In genomic region chr10:75094465-75094864, GRCh38 we compare ENCODE assay signal across 1 cellular context.
TF ChIP-seq lines count a peak whose summit lies in the region.

No MANE protein-coding gene starts in this region.

TF ChIP-seq in HepG2, 621 proteins besides CTCF, POLR2A, EP300 and RAD21 (continues in another document):
- TF ChIP-seq BATF2 (CRISPR knock-in tag; IDR thresholded peaks at IDR 0.05) (no peak), IRF2 (CRISPR knock-in tag; IDR thresholded peaks at IDR 0.05) (no peak; the same call in 1 of the 2 replicates), RBAK (CRISPR knock-in tag; IDR thresholded peaks at IDR 0.05) (no peak), SP4 (CRISPR knock-in tag; IDR thresholded peaks at IDR 0.05) (0 out of 2 replicates have a peak, but pooled peaks have one; percentile 38), ZSCAN9 (CRISPR knock-in tag; IDR thresholded peaks at IDR 0.05; ENCODE audit: borderline replicate concordance) (no peak), ZNF407 (CRISPR knock-in tag; IDR thresholded peaks at IDR 0.05; ENCODE audit: not compliant biosample characterization) (no peak), ZNF788 (CRISPR knock-in tag; IDR thresholded peaks at IDR 0.05; ENCODE audit: borderline replicate concordance) (peak; percentile 68; the same call in 1 of the 2 replicates), SOX13 (IDR thresholded peaks at IDR 0.05) (no peak), SOX13 (CRISPR knock-in tag; conservative IDR thresholded peaks at IDR 0.05 in 1 of 2, IDR thresholded peaks at IDR 0.05 in 1 of 2) (peak in 1 of 2 experiments; percentile 70; a peak in 2 of 4 replicates), FOSL2 (CRISPR knock-in tag; IDR thresholded peaks at IDR 0.05) (no peak), ZNF878 (CRISPR knock-in tag; IDR thresholded peaks at IDR 0.05) (no peak), ZNF768 (CRISPR knock-in tag; IDR thresholded peaks at IDR 0.05) (peak; percentile 54; the same call in 1 of the 2 replicates), KDM4B (CRISPR knock-in tag; IDR thresholded peaks at IDR 0.05) (peak; percentile 60; the same call in 1 of the 2 replicates), ZNF660 (CRISPR knock-in tag; IDR thresholded peaks at IDR 0.05; ENCODE audit: borderline replicate concordance, low read depth) (no peak), ZMYM4 (CRISPR knock-in tag; IDR thresholded peaks at IDR 0.05) (peak; percentile 66), MIXL1 (CRISPR knock-in tag; IDR thresholded peaks at IDR 0.05) (no peak), MTF2 (CRISPR knock-in tag; IDR thresholded peaks at IDR 0.05; ENCODE audit: borderline replicate concordance) (no peak), TOE1 (CRISPR knock-in tag; IDR thresholded peaks at IDR 0.05) (no peak), ZNF570 (CRISPR knock-in tag; IDR thresholded peaks at IDR 0.05; ENCODE audit: borderline replicate concordance) (no peak), ATF3 (CRISPR knock-in tag; IDR thresholded peaks at IDR 0.05) (0 out of 2 replicates have a peak, but pooled peaks have one; percentile 21), ZNF17 (CRISPR knock-in tag; IDR thresholded peaks at IDR 0.05) (no peak), RELA (CRISPR knock-in tag; IDR thresholded peaks at IDR 0.05) (no peak), STAG1 (CRISPR knock-in tag; IDR thresholded peaks at IDR 0.05) (no peak), SMAD3 (CRISPR knock-in tag; IDR thresholded peaks at IDR 0.05) (no peak), RXRB (CRISPR knock-in tag; IDR thresholded peaks at IDR 0.05; ENCODE audit: borderline replicate concordance) (peak; percentile 70; the same call in 1 of the 2 replicates), ZBTB7A (CRISPR knock-in tag; IDR thresholded peaks at IDR 0.05) (no peak), ZNF460 (CRISPR knock-in tag; IDR thresholded peaks at IDR 0.05; ENCODE audit: borderline replicate concordance) (no peak), ZNF784 (CRISPR knock-in tag; IDR thresholded peaks at IDR 0.05; ENCODE audit: borderline replicate concordance) (no peak), BRD4 (CRISPR knock-in tag; IDR thresholded peaks at IDR 0.05) (no peak), GABPA (IDR thresholded peaks at IDR 0.05; ENCODE audit: low read depth, low read length) (no peak), GABPA (CRISPR knock-in tag; IDR thresholded peaks at IDR 0.05; ENCODE audit: low read depth) (no peak), ZNF776 (CRISPR knock-in tag; IDR thresholded peaks at IDR 0.05) (no peak), HNF4A (CRISPR knock-in tag; IDR thresholded peaks at IDR 0.05) (peak; percentile 75), ZNF577 (CRISPR knock-in tag; IDR thresholded peaks at IDR 0.05; ENCODE audit: borderline replicate concordance, low read depth) (no peak), ZNF382 (CRISPR knock-in tag; IDR thresholded peaks at IDR 0.05; ENCODE audit: borderline replicate concordance) (no peak), MED13 (CRISPR knock-in tag; IDR thresholded peaks at IDR 0.05) (no peak), ZNF615 (CRISPR knock-in tag; IDR thresholded peaks at IDR 0.05; ENCODE audit: borderline replicate concordance) (no peak), ZNF605 (CRISPR knock-in tag; IDR thresholded peaks at IDR 0.05) (no peak), HOXA3 (CRISPR knock-in tag; IDR thresholded peaks at IDR 0.05) (0 out of 2 replicates have a peak, but pooled peaks have one; percentile 36), ZBTB46 (CRISPR knock-in tag; IDR thresholded peaks at IDR 0.05; ENCODE audit: borderline replicate concordance) (no peak), MAFG (CRISPR knock-in tag; IDR thresholded peaks at IDR 0.05) (no peak), ZNF704 (CRISPR knock-in tag; IDR thresholded peaks at IDR 0.05; ENCODE audit: borderline replicate concordance) (no peak), ZNF556 (CRISPR knock-in tag; IDR thresholded peaks at IDR 0.05; ENCODE audit: borderline replicate concordance) (no peak), SNAI1 (CRISPR knock-in tag; IDR thresholded peaks at IDR 0.05; ENCODE audit: borderline replicate concordance) (no peak), TFDP1 (CRISPR knock-in tag; IDR thresholded peaks at IDR 0.05; ENCODE audit: borderline replicate concordance) (no peak), MIER2 (CRISPR knock-in tag; IDR thresholded peaks at IDR 0.05) (no peak)
